In the genomic region with DNA sequence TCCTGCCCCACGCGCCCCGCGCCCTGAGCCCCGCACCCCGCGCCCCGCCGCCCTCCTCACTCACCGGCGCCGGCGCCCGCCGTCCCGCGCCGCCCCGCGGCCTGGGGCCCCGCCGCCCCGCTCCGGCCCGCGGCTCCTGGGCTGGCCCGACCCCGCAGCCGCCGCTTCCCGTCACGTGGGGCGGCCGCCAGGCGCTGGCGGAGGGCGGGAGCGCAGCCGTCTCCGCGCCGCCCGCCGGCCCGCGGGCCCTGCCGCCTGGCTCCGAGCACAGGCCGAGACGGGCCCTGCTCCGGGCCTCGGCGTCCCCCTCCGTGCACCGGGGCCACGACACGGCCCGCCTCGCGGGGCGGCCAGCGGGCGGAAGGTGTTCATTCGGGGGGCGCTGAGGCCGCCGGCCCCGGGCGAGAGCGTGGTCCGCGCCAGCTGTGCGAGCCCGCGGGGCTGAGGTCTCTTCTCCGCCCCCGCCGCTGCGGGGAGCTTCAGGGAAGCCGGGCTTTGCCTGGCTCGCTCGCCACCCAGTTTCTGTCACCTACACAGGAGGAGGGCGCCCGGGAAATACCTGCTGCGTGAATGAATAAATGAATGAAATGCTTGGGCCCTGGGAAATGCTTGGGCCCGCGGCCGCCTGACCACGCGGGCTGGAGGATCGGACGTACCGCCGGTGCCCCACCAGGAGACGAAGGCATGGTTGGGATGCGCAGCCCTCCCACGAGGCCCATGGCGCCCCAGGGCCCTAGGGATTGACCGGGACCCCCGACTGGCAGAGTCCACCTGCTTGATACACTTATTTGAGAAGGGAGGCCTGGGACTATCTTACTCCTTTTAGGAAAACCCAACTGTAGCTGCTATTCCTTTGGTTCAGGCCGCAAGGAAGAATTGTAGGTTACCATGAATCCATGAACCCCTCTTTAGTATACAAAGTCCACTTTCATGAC, we compare ENCODE assay signal across 1 cellular context.
TF ChIP-seq lines count a peak whose summit lies in the region.

A gene with protein sequence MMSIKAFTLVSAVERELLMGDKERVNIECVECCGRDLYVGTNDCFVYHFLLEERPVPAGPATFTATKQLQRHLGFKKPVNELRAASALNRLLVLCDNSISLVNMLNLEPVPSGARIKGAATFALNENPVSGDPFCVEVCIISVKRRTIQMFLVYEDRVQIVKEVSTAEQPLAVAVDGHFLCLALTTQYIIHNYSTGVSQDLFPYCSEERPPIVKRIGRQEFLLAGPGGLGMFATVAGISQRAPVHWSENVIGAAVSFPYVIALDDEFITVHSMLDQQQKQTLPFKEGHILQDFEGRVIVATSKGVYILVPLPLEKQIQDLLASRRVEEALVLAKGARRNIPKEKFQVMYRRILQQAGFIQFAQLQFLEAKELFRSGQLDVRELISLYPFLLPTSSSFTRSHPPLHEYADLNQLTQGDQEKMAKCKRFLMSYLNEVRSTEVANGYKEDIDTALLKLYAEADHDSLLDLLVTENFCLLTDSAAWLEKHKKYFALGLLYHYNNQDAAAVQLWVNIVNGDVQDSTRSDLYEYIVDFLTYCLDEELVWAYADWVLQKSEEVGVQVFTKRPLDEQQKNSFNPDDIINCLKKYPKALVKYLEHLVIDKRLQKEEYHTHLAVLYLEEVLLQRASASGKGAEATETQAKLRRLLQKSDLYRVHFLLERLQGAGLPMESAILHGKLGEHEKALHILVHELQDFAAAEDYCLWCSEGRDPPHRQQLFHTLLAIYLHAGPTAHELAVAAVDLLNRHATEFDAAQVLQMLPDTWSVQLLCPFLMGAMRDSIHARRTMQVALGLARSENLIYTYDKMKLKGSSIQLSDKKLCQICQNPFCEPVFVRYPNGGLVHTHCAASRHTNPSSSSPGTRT (minus strand): TSS at position 175 of the 935 bp plus-strand sequence. CDS start 21,434 bp downstream, outside the sequence.

TF ChIP-seq in HepG2, 621 proteins besides CTCF, POLR2A, EP300 and RAD21 (continued from another document and continues in another):
- TF ChIP-seq HNF1B (CRISPR knock-in tag; IDR thresholded peaks at IDR 0.05): peak; percentile 45; the same call in 1 of the 2 replicates
- TF ChIP-seq, protein P1, sequence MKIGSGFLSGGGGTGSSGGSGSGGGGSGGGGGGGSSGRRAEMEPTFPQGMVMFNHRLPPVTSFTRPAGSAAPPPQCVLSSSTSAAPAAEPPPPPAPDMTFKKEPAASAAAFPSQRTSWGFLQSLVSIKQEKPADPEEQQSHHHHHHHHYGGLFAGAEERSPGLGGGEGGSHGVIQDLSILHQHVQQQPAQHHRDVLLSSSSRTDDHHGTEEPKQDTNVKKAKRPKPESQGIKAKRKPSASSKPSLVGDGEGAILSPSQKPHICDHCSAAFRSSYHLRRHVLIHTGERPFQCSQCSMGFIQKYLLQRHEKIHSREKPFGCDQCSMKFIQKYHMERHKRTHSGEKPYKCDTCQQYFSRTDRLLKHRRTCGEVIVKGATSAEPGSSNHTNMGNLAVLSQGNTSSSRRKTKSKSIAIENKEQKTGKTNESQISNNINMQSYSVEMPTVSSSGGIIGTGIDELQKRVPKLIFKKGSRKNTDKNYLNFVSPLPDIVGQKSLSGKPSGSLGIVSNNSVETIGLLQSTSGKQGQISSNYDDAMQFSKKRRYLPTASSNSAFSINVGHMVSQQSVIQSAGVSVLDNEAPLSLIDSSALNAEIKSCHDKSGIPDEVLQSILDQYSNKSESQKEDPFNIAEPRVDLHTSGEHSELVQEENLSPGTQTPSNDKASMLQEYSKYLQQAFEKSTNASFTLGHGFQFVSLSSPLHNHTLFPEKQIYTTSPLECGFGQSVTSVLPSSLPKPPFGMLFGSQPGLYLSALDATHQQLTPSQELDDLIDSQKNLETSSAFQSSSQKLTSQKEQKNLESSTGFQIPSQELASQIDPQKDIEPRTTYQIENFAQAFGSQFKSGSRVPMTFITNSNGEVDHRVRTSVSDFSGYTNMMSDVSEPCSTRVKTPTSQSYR (CRISPR knock-in tag; IDR thresholded peaks at IDR 0.05; ENCODE audit: borderline replicate concordance): no peak
- TF ChIP-seq ZXDC (CRISPR knock-in tag; IDR thresholded peaks at IDR 0.05): 0 out of 2 replicates have a peak, but pooled peaks have one; percentile 17
- 0 out of 2 replicates have a peak, but pooled peaks have one; percentile 22 for TF ChIP-seq ZSCAN31 (CRISPR knock-in tag; IDR thresholded peaks at IDR 0.05; ENCODE audit: low read depth)
- TF ChIP-seq DNMT1 (CRISPR knock-in tag; IDR thresholded peaks at IDR 0.05): no peak
- TF ChIP-seq GZF1 (CRISPR knock-in tag; IDR thresholded peaks at IDR 0.05): no peak; the same call in 1 of the 2 replicates
- TF ChIP-seq ARID5B (CRISPR knock-in tag; IDR thresholded peaks at IDR 0.05): 0 out of 2 replicates have a peak, but pooled peaks have one; percentile 44
- no peak for TF ChIP-seq ZNF513 (CRISPR knock-in tag; conservative IDR thresholded peaks at IDR 0.05)
- TF ChIP-seq SKI (IDR thresholded peaks at IDR 0.05; ENCODE audit: partially characterized antibody): peak; percentile 76
- TF ChIP-seq KLF12 (CRISPR knock-in tag; IDR thresholded peaks at IDR 0.05; ENCODE audit: borderline replicate concordance): peak; percentile 56; the same call in 1 of the 2 replicates
- no peak for TF ChIP-seq NBN (conservative IDR thresholded peaks at IDR 0.05)
- 0 out of 2 replicates have a peak, but pooled peaks have one; percentile 65 for TF ChIP-seq ZNF343 (CRISPR knock-in tag; IDR thresholded peaks at IDR 0.05)
- TF ChIP-seq ZUFSP (CRISPR knock-in tag; IDR thresholded peaks at IDR 0.05; ENCODE audit: borderline replicate concordance): no peak
- peak; percentile 68 for TF ChIP-seq ZNF883 (CRISPR knock-in tag; IDR thresholded peaks at IDR 0.05; ENCODE audit: not compliant biosample characterization)
- no peak for TF ChIP-seq HMGXB3 (CRISPR knock-in tag; IDR thresholded peaks at IDR 0.05; ENCODE audit: borderline replicate concordance)
- no peak for TF ChIP-seq REPIN1 (CRISPR knock-in tag; IDR thresholded peaks at IDR 0.05; ENCODE audit: borderline replicate concordance, low read depth)
- TF ChIP-seq, protein P2, sequence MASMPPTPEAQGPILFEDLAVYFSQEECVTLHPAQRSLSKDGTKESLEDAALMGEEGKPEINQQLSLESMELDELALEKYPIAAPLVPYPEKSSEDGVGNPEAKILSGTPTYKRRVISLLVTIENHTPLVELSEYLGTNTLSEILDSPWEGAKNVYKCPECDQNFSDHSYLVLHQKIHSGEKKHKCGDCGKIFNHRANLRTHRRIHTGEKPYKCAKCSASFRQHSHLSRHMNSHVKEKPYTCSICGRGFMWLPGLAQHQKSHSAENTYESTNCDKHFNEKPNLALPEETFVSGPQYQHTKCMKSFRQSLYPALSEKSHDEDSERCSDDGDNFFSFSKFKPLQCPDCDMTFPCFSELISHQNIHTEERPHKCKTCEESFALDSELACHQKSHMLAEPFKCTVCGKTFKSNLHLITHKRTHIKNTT (CRISPR knock-in tag; IDR thresholded peaks at IDR 0.05): no peak
